Comparison of ENCODE assay signal across 21 cellular contexts in the genomic region with DNA sequence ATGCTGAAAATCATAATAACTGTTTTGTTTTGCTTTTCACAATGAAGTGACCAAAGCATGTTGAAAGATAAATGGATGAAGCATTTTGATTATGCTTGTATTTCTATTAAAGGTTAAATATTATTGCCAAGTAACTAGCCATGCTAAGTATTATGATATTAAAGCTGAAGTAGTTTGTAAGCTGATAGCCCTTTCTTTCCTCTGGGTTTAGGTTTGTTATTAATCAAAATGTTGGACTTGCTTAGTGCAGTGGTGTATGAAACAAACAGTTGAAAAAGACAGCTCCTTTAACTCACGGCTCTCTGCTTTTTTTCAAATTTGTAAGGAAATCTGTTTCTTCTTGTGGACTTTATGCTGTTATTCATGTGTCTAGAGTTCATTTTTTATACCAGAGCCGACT.
"Had no signal": no experiment of that assay in that cellular context is flagged by ENCODE, and none has a peak within 500 bp of the region (broad histone marks: within the 10 kb centered on the region; RNA-seq: fewer than 3 reads in every experiment).

No MANE protein-coding gene starts in this region.

- H3K36me3 ChIP-seq: colonic mucosa, esophagus muscularis mucosa, heart left ventricle, pancreas, tibial artery, vagina had no signal

- H3K4me1 Mint-ChIP-seq: naive B cell had no signal

- DNase-seq: activated CD4-positive, alpha-beta T cell treated with anti-CD3 and anti-CD28 coated beads, Interleukin-2, amount 10 ng/mL, durations not matched to agents 24 days and 14 days; activated CD4-positive, CD25-positive, alpha-beta regulatory T cell; activated CD8-positive, alpha-beta memory T cell treated with anti-CD3 and anti-CD28 coated beads, Interleukin-2, amount 50 U/mL, for 48 hours; activated gamma-delta T cell; activated T-cell treated with anti-CD3 and anti-CD28 coated beads, Interleukin-2, amount 50 U/mL, for 72 hours; amygdala; body of pancreas; caudate nucleus; colonic mucosa; foreskin melanocyte; heart left ventricle; left colon; naive B cell; pancreas; stimulated activated CD4-positive, alpha-beta T cell treated with anti-CD3 and anti-CD28 coated beads, Interleukin-12 subunit alpha, Interleukin-12 subunit beta, amount 100 ng/mL, for 4 hours; stimulated activated CD4-positive, alpha-beta T cell treated with anti-CD3 and anti-CD28 coated beads, Interleukin-2, amount 100 ng/mL, for 24 hours; tibial artery had no signal

- H3K27ac ChIP-seq: body of pancreas, colonic mucosa, esophagus muscularis mucosa, pancreas, tibial artery, vagina had no signal

- ATAC-seq: activated T-cell treated with anti-CD3 and anti-CD28 coated beads, Interleukin-2, amount 50 U/mL, for 72 hours; body of pancreas; heart left ventricle; left colon had no signal

- H3K4me3 Mint-ChIP-seq: activated CD4-positive, alpha-beta T cell treated with anti-CD3 and anti-CD28 coated beads, Interleukin-2, amount 10 ng/mL, durations not matched to agents 24 days and 14 days; activated naive CD8-positive, alpha-beta T cell; activated T-cell treated with anti-CD3 and anti-CD28 coated beads, Interleukin-2, amount 50 U/mL, for 72 hours; naive B cell had no signal

- H3K36me3 Mint-ChIP-seq: naive B cell had no signal

- H3K9me3 Mint-ChIP-seq: activated CD4-positive, alpha-beta T cell treated with anti-CD3 and anti-CD28 coated beads, Interleukin-2, amount 10 ng/mL, durations not matched to agents 24 days and 14 days; activated T-cell treated with anti-CD3 and anti-CD28 coated beads, Interleukin-2, amount 50 U/mL, for 72 hours; naive B cell had no signal

- H3K4me3 ChIP-seq: body of pancreas, colonic mucosa, esophagus muscularis mucosa, heart left ventricle, lung, pancreas, tibial artery, vagina had no signal

- H3K4me1 ChIP-seq: body of pancreas, colonic mucosa, pancreas had no signal

- H3K27me3 ChIP-seq: body of pancreas, colonic mucosa, esophagus muscularis mucosa, heart left ventricle, pancreas, tibial artery, vagina had no signal

- H3K27me3 Mint-ChIP-seq: activated CD4-positive, alpha-beta T cell treated with anti-CD3 and anti-CD28 coated beads, Interleukin-2, amount 10 ng/mL, durations not matched to agents 24 days and 14 days; activated naive CD8-positive, alpha-beta T cell; naive B cell had no signal

- H3K9me3 ChIP-seq: body of pancreas, colonic mucosa, esophagus muscularis mucosa, heart left ventricle, pancreas, tibial artery, vagina had no signal

- H3K27ac Mint-ChIP-seq: activated CD4-positive, alpha-beta T cell treated with anti-CD3 and anti-CD28 coated beads, Interleukin-2, amount 10 ng/mL, durations not matched to agents 24 days and 14 days; activated naive CD8-positive, alpha-beta T cell; activated T-cell treated with anti-CD3 and anti-CD28 coated beads, Interleukin-2, amount 50 U/mL, for 72 hours; naive B cell had no signal
